In the genomic region with DNA sequence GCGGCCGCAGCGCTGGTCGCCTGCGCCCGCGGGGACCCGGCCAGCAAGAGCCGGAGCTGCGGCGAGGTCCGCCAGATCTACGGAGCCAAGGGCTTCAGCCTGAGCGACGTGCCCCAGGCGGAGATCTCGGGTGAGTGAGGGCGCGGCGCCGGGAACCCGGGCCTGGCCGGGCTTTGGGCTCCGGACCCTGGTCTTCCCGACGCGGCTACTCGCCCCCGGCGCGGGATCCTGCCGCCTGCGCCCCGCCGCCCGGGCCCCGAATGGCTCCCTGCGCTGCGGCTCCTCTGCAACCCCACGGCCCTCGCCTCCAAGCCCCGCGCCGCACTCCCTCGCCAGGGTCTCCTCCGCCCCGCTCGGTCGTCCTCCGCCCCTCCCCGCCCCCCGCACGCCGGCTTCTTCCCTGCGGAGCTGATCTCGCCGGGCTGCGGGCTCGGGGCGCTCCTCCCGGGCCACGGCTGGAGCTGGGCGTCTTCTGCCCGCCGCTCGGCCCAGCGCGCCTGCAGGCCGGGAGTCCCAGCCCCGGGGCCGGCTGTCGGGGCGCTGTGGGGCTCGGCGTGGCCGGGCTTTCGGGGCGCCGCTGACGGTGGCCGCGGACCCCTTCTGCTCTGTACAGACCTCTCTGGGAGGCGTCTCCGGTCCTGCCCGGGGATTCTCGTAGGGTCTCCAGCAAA, we compare ENCODE assay signal across 1 cellular context.
TF ChIP-seq lines count a peak whose summit lies in the region.

No MANE protein-coding gene starts in this region.

TF ChIP-seq in H1, 55 proteins besides CTCF, POLR2A, EP300 and RAD21:
- no peak for TF ChIP-seq SAP30 (IDR thresholded peaks at IDR 0.05; ENCODE audit: insufficient read depth, insufficient replicate concordance, low read length)
- 0 out of 2 replicates have a peak, but pooled peaks have one; percentile 21 for TF ChIP-seq PHF8 (conservative IDR thresholded peaks at IDR 0.05; ENCODE audit: low read depth, low read length)
- no peak for TF ChIP-seq SP2 (IDR thresholded peaks at IDR 0.05; ENCODE audit: low read length)
- 0 out of 2 replicates have a peak, but pooled peaks have one; percentile 27 for TF ChIP-seq GABPA (IDR thresholded peaks at IDR 0.05; ENCODE audit: borderline replicate concordance, insufficient read depth, low read length)
- TF ChIP-seq ATF3 (IDR thresholded peaks at IDR 0.05; ENCODE audit: insufficient read depth, low read depth, low read length) = no peak
- TF ChIP-seq KDM4A (IDR thresholded peaks at IDR 0.05; ENCODE audit: low read depth, low read length, severe bottlenecking) = peak; percentile 61
- no peak for TF ChIP-seq CHD2 (IDR thresholded peaks at IDR 0.05; ENCODE audit: low read length)
